ENCODE assay signal across 8 cellular contexts in the genomic region with DNA sequence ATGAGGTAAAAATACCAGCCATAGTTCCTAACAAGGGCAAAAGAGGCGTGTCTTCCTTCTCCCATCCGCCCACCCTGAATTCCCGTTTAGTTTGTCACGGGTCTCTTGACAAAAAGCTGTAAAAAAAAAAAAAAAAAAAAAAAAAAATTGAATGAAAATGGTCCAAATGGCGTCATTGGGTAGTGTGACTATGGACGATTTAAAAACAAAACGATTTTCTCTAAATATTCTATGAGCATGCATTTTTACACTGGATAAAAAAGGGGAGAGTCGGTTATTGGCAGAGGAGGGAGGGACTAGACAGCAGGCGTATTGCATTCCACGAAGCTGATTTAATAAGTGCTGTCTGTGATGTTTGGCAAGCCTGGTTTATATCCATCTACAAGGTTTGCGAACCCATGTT. TPM values are rescaled to one million over a fixed set of nuclear protein-coding genes. Genes with fewer than 3 reads are reported as not detected.
DNase-seq lines count a peak whose midpoint lies in the region; TF ChIP-seq lines count a peak whose summit lies in the region.

A gene (plus strand): TSS at position 338 of the 403 bp plus-strand sequence. CDS start 35,214 bp downstream, outside the sequence.

- H3K9ac ChIP-seq in MM.1S (ENCODE audit: low read length): peak within 1 kb of the TSS; percentile 37; the same call in 1 of the 2 replicates

- H3K4me2 ChIP-seq in MM.1S (ENCODE audit: low read depth, low read length): peak within 1 kb of the TSS; percentile 67
- H3K4me2 ChIP-seq in PC-9: no peak within 1 kb of the TSS

- H3K27ac ChIP-seq in MM.1S (ENCODE audit: low read length) (peak within 1 kb of the TSS; percentile 32; the same call in 1 of the 2 replicates), skin epidermis (peak within 1 kb of the TSS in 11 of 21 experiments; percentile 6 to 76 (median 49)), PC-9 (no peak within 1 kb of the TSS)

- H3K4me3 Mint-ChIP-seq in Caco-2 (ENCODE audit: unreplicated experiment): no peak within 1 kb of the TSS

- H3K9me2 ChIP-seq in MM.1S (replicated peaks; ENCODE audit: insufficient read depth, low read length) (no peaks in the 10 kb centered on the region), PC-9 (ENCODE audit: insufficient read depth) (no peaks in the 10 kb centered on the region)

- H3K27me3 Mint-ChIP-seq in Caco-2 (ENCODE audit: insufficient read depth, unreplicated experiment): peaks cover 3% of the 10 kb centered on the region

- DNase-seq in COLO829 (ENCODE audit: low spot score) (peak; percentile 1), MM.1S (peak; percentile 9), amniotic epithelial cell (ENCODE audit: low read depth) (peak; percentile 53), PC-9 (no peak), iPS-NIHi7 (ENCODE audit: extremely low spot score) (no peak), Caco-2 (no peak)

- H3K36me3 ChIP-seq in MM.1S (replicated peaks; ENCODE audit: insufficient read depth, low read length) (no peaks in the 10 kb centered on the region), PC-9 (ENCODE audit: low read depth) (no peaks in the 10 kb centered on the region), Caco-2 (ENCODE audit: control insufficient read depth, insufficient read depth, low read length) (no peaks in the 10 kb centered on the region)

- no peaks in the 10 kb centered on the region for H3K79me2 ChIP-seq in MM.1S (ENCODE audit: low read length)
- H3K79me2 ChIP-seq in PC-9 (ENCODE audit: low read depth): no peaks in the 10 kb centered on the region

- H3K4me1 ChIP-seq in MM.1S (ENCODE audit: low read length): no peaks in the 10 kb centered on the region
- H3K4me1 ChIP-seq in PC-9 (replicated peaks; ENCODE audit: insufficient read depth): no peaks in the 10 kb centered on the region
- H3K4me1 ChIP-seq in Caco-2: no peaks in the 10 kb centered on the region

- H3K27ac Mint-ChIP-seq in Caco-2 (ENCODE audit: unreplicated experiment): no peak within 1 kb of the TSS

- BruUV-seq in PC-9 (replicated peaks; lab: Mats Ljungman, UMichigan) (no TSS peak), Caco-2 (replicated peaks; lab: Mats Ljungman, UMichigan) (no TSS peak)

- TF ChIP-seq CTCF in MM.1S (IDR thresholded peaks at IDR 0.05; ENCODE audit: low read length) (no peak), PC-9 (conservative IDR thresholded peaks at IDR 0.05) (no peak), Caco-2 (IDR thresholded peaks at IDR 0.05; ENCODE audit: insufficient read depth in 1 of 2, low read depth in 1 of 2, low read length in 1 of 2, severe bottlenecking in 1 of 2, unreplicated experiment in 1 of 2) (no peak)

- intact Hi-C loops in PC-9 (cut with micrococcal nuclease; ENCODE audit: unreplicated experiment): no loop called here
- intact Hi-C loops in Caco-2 (cut with micrococcal nuclease; ENCODE audit: unreplicated experiment): no loop called here

- H3F3A ChIP-seq in MM.1S (ENCODE audit: insufficient read depth, low read length): no peaks in the 10 kb centered on the region
- no peaks in the 10 kb centered on the region for H3F3A ChIP-seq in PC-9 (ENCODE audit: insufficient read depth, low read depth)

- no peaks in the 10 kb centered on the region for H3K9me3 Mint-ChIP-seq in Caco-2 (ENCODE audit: unreplicated experiment)

- CTCF ChIA-PET in PC-9 (lab: Charles Lee): no interaction called here
- CTCF ChIA-PET in Caco-2 (lab: Charles Lee): no interaction called here

- H3K4me3 ChIP-seq in MM.1S (ENCODE audit: low read length) (peak within 1 kb of the TSS; percentile 79), iPS-11a (ENCODE audit: low read depth, low read length) (peak within 1 kb of the TSS; percentile 78), skin epidermis (peak within 1 kb of the TSS; percentile 25 to 55 (median 35)), PC-9 (no peak within 1 kb of the TSS), Caco-2 (ENCODE audit: low read depth, low read length) (no peak within 1 kb of the TSS)

- POLR2A ChIA-PET in PC-9 (lab: Charles Lee; ENCODE audit: unreplicated experiment): no interaction called here
- POLR2A ChIA-PET in Caco-2 (lab: Charles Lee): no interaction called here

- H3K9me3 ChIP-seq in MM.1S (replicated peaks; ENCODE audit: insufficient read depth, low read length): no peaks in the 10 kb centered on the region
- H3K9me3 ChIP-seq in PC-9 (ENCODE audit: insufficient read depth, low read depth): no peaks in the 10 kb centered on the region
- H3K9me3 ChIP-seq in Caco-2: no peaks in the 10 kb centered on the region

- H3K4me1 Mint-ChIP-seq in Caco-2 (ENCODE audit: low read depth, unreplicated experiment): no peaks in the 10 kb centered on the region

- H3K36me3 Mint-ChIP-seq in Caco-2 (ENCODE audit: insufficient read depth, unreplicated experiment): no peaks in the 10 kb centered on the region

- H4K20me1 ChIP-seq in MM.1S (ENCODE audit: insufficient read depth, low read length) (no peaks in the 10 kb centered on the region), PC-9 (ENCODE audit: insufficient read depth) (no peaks in the 10 kb centered on the region)

- peak within 1 kb of the TSS; percentile 96 for H2AFZ ChIP-seq in MM.1S (ENCODE audit: low read length)
- H2AFZ ChIP-seq in PC-9: no peak within 1 kb of the TSS

- H3K27me3 ChIP-seq in MM.1S (replicated peaks; ENCODE audit: insufficient read depth, low read length) (no peaks in the 10 kb centered on the region), PC-9 (ENCODE audit: insufficient read depth, low read depth) (no peaks in the 10 kb centered on the region), Caco-2 (replicated peaks; ENCODE audit: control insufficient read depth, insufficient read depth, low read length) (no peaks in the 10 kb centered on the region)

RNA-seq across cellular contexts. Expression of the gene that starts here (rescaled TPM):
- total RNA-seq in PC-9 (2021): 2.4 and 2.5 TPM in 2 replicates
- total RNA-seq in Caco-2 (2022): not detected in 2 replicates

Comparison
In these comparisons a context has a peak if more than half of its experiments do, and no peak if none do; other contexts are left out.
1. DNase-seq: peak in COLO829 (single experiment), MM.1S (single experiment) and amniotic epithelial cell (single experiment); none in PC-9 (0 of 2), iPS-NIHi7 (single experiment) and Caco-2 (0 of 2).
2. H3K4me3 ChIP-seq: peak in MM.1S (single experiment), iPS-11a (single experiment) and skin epidermis (7 of 7); none in PC-9 (single experiment) and Caco-2 (single experiment).